ENCODE assay signal across 18 cellular contexts in genomic region chr21:14890141-14890540, GRCh38.
DNase-seq lines count a peak whose midpoint lies in the region; ATAC-seq and TF ChIP-seq lines count a peak whose summit lies in the region.
"Had no signal": no experiment of that assay in that cellular context is flagged by ENCODE, and none has a peak within 500 bp of the region (broad histone marks: within the 10 kb centered on the region; RNA-seq: fewer than 3 reads in every experiment).

No MANE protein-coding gene starts in this region.

- peak overlapping the region in 6 of 11 experiments; percentile 5 to 80 (median 56); a peak in 5 of 22 replicates for H3K4me2 ChIP-seq in BLaER1 treated with 17β-estradiol and CSF1 and Interleukin-3, amounts not matched to agents 10 nM and 100 nM
- no peak overlapping the region for H3K4me2 ChIP-seq in DND-41 (ENCODE audit: insufficient read depth, low read length)
- H3K4me2 ChIP-seq: KMS-11 had no signal

- H3K9me3 ChIP-seq in BLaER1 treated with 17β-estradiol and CSF1 and Interleukin-3, amounts not matched to agents 10 nM and 100 nM (replicated peaks in 1 of 11) = peaks cover 0 to 7% (median 0%) of the 10 kb centered on the region in 11 experiments; a peak in 2 of 22 replicates
- H3K9me3 ChIP-seq in DND-41 (ENCODE audit: insufficient read depth, low read length, severe bottlenecking) = no peaks in the 10 kb centered on the region
- H3K9me3 ChIP-seq in adipocyte (ENCODE audit: control insufficient read depth, low read length) = no peaks in the 10 kb centered on the region
- H3K9me3 ChIP-seq: Caco-2 had no signal

- ATAC-seq in DND-41 (ENCODE audit: insufficient read depth, low read depth) (peak; percentile 39; the same call in 2 of the 3 replicates), Right ventricle myocardium superior (ENCODE audit: poor library complexity) (no peak), GM18519 (IDR thresholded peaks at IDR 0.05; ENCODE audit: low FRiP score, unreplicated experiment) (no peak)

- TF ChIP-seq CTCF in DND-41 (IDR thresholded peaks at IDR 0.05; ENCODE audit: borderline replicate concordance, extremely low read depth, low read length, poor library complexity, severe bottlenecking) = no peak

- CTCF ChIA-PET in activated naive CD4-positive, alpha-beta T cell treated with anti-CD3 and anti-CD28 coated beads, Interleukin-2, amount 10 ng/mL, durations not matched to agents 7 days and 5 days (lab: Charles Lee) = no interaction called here

- no peak overlapping the region for H2AFZ ChIP-seq in DND-41 (ENCODE audit: low read depth, low read length)

- H3K36me3 ChIP-seq in BLaER1 treated with 17β-estradiol and CSF1 and Interleukin-3, amounts not matched to agents 10 nM and 100 nM = no peaks in the 10 kb centered on the region
- H3K36me3 ChIP-seq in DND-41 (ENCODE audit: insufficient read depth, low read length) = no peaks in the 10 kb centered on the region
- no peaks in the 10 kb centered on the region for H3K36me3 ChIP-seq in adipocyte (ENCODE audit: control insufficient read depth, insufficient read depth, low read length, severe bottlenecking)

- intact Hi-C loops in Right ventricle myocardium superior (cut with DNase I) = no loop called here

- no peaks in the 10 kb centered on the region; a peak in 1 of 22 replicates for H4K20me1 ChIP-seq in BLaER1 treated with 17β-estradiol and CSF1 and Interleukin-3, amounts not matched to agents 10 nM and 100 nM
- no peaks in the 10 kb centered on the region for H4K20me1 ChIP-seq in DND-41 (ENCODE audit: insufficient read depth, low read length)

- H3K79me2 ChIP-seq in DND-41 (ENCODE audit: insufficient read depth, low read length) = no peaks in the 10 kb centered on the region

- H3K27ac Mint-ChIP-seq in activated naive CD4-positive, alpha-beta T cell treated with anti-CD3 and anti-CD28 coated beads, Interleukin-2, amount 10 ng/mL, durations not matched to agents 7 days and 5 days = no peak overlapping the region
- H3K27ac Mint-ChIP-seq: B cell; CD4-positive, CD25-positive, alpha-beta regulatory T cell; CD8-positive, alpha-beta memory T cell; H9 had no signal

- no peaks in the 10 kb centered on the region for H3K27me3 ChIP-seq in BLaER1 treated with 17β-estradiol and CSF1 and Interleukin-3, amounts not matched to agents 10 nM and 100 nM
- H3K27me3 ChIP-seq in DND-41 (ENCODE audit: insufficient read depth, low read length, poor library complexity) (no peaks in the 10 kb centered on the region), adipocyte (replicated peaks; ENCODE audit: control insufficient read depth, insufficient read depth, low read length) (no peaks in the 10 kb centered on the region)

- no peak overlapping the region for H3K27ac ChIP-seq in BLaER1 treated with 17β-estradiol and CSF1 and Interleukin-3, amounts not matched to agents 10 nM and 100 nM
- H3K27ac ChIP-seq in DND-41 (ENCODE audit: low read length) = no peak overlapping the region
- H3K27ac ChIP-seq: KMS-11 had no signal

- no peaks in the 10 kb centered on the region for H3K27me3 Mint-ChIP-seq in activated naive CD4-positive, alpha-beta T cell treated with anti-CD3 and anti-CD28 coated beads, Interleukin-2, amount 10 ng/mL, durations not matched to agents 7 days and 5 days
- H3K27me3 Mint-ChIP-seq: B cell; CD4-positive, CD25-positive, alpha-beta regulatory T cell had no signal

- no peak overlapping the region for H3K4me3 Mint-ChIP-seq in activated naive CD4-positive, alpha-beta T cell treated with anti-CD3 and anti-CD28 coated beads, Interleukin-2, amount 10 ng/mL, durations not matched to agents 7 days and 5 days
- H3K4me3 Mint-ChIP-seq: B cell; CD4-positive, CD25-positive, alpha-beta regulatory T cell; CD8-positive, alpha-beta memory T cell; H9 had no signal

- no peaks in the 10 kb centered on the region for H3K36me3 Mint-ChIP-seq in activated naive CD4-positive, alpha-beta T cell treated with anti-CD3 and anti-CD28 coated beads, Interleukin-2, amount 10 ng/mL, durations not matched to agents 7 days and 5 days

- H3K9me3 Mint-ChIP-seq in activated naive CD4-positive, alpha-beta T cell treated with anti-CD3 and anti-CD28 coated beads, Interleukin-2, amount 10 ng/mL, durations not matched to agents 7 days and 5 days = no peaks in the 10 kb centered on the region
- H3K9me3 Mint-ChIP-seq: CD4-positive, CD25-positive, alpha-beta regulatory T cell; CD8-positive, alpha-beta memory T cell; H9 had no signal

- no peak for DNase-seq in DND-41
- DNase-seq in adipocyte (ENCODE audit: low read depth) = peak; percentile 34
- peak; percentile 52 for DNase-seq in foreskin melanocyte
- no peak for DNase-seq in Right ventricle myocardium superior
- DNase-seq in activated naive CD4-positive, alpha-beta T cell treated with anti-CD3 and anti-CD28 coated beads, Interleukin-2, amount 10 ng/mL, durations not matched to agents 7 days and 5 days = no peak
- no peak for DNase-seq in HCEC 1CT
- DNase-seq: C1 segment of cervical spinal cord; Caco-2; CD4-positive, CD25-positive, alpha-beta regulatory T cell; CD8-positive, alpha-beta memory T cell; DMS153; DMS79; GF-D8; H9 had no signal

- H3K4me3 ChIP-seq in BLaER1 treated with 17β-estradiol and CSF1 and Interleukin-3, amounts not matched to agents 10 nM and 100 nM = no peak overlapping the region
- H3K4me3 ChIP-seq in DND-41 (ENCODE audit: low read depth in 1 of 2, low read length in 2 of 2) = no peak overlapping the region
- H3K4me3 ChIP-seq in adipocyte (ENCODE audit: low read length) = no peak overlapping the region

- peaks cover 10 to 20% (median 17%) of the 10 kb centered on the region in 10 experiments; a peak in 18 of 20 replicates for H3K4me1 ChIP-seq in BLaER1 treated with 17β-estradiol and CSF1 and Interleukin-3, amounts not matched to agents 10 nM and 100 nM
- H3K4me1 ChIP-seq in DND-41 (ENCODE audit: insufficient read depth, low read length) (peaks cover 6% of the 10 kb centered on the region; the same call in 1 of the 2 replicates), adipocyte (ENCODE audit: control insufficient read depth, insufficient read depth, low read length) (peaks cover 30% of the 10 kb centered on the region)

- no peaks in the 10 kb centered on the region for H3K4me1 Mint-ChIP-seq in activated naive CD4-positive, alpha-beta T cell treated with anti-CD3 and anti-CD28 coated beads, Interleukin-2, amount 10 ng/mL, durations not matched to agents 7 days and 5 days
- H3K4me1 Mint-ChIP-seq: CD8-positive, alpha-beta memory T cell had no signal

- no peak overlapping the region for H3K9ac ChIP-seq in BLaER1 treated with 17β-estradiol and CSF1 and Interleukin-3, amounts not matched to agents 10 nM and 100 nM
- H3K9ac ChIP-seq in DND-41 (ENCODE audit: low read depth, low read length) (no peak overlapping the region), adipocyte (ENCODE audit: low read length) (no peak overlapping the region)
- H3K9ac ChIP-seq: KMS-11 had no signal

Comparison
In these comparisons a context has a peak if more than half of its experiments do, and no peak if none do; other contexts are left out.
1. DNase-seq: peak in adipocyte (single experiment) and foreskin melanocyte (single experiment); none in DND-41 (single experiment), Right ventricle myocardium superior (single experiment), activated naive CD4-positive, alpha-beta T cell treated with anti-CD3 and anti-CD28 coated beads, Interleukin-2, amount 10 ng/mL, durations not matched to agents 7 days and 5 days (single experiment) and HCEC 1CT (single experiment).